2 cellular contexts compared by ENCODE assay signal in genomic region chr2:234592541-234592940, GRCh38.
TF ChIP-seq lines count a peak whose summit lies in the region.

No MANE protein-coding gene starts in this region.

TF ChIP-seq in IMR-90, 13 proteins besides CTCF, POLR2A, EP300 and RAD21:
- no peak for TF ChIP-seq RFX5 (IDR thresholded peaks at IDR 0.05; ENCODE audit: low read depth, low read length)
- no peak for TF ChIP-seq FOS (IDR thresholded peaks at IDR 0.05; ENCODE audit: low read depth, low read length)
- no peak for TF ChIP-seq SMC3 (IDR thresholded peaks at IDR 0.05; ENCODE audit: low read depth, low read length)
- no peak for TF ChIP-seq NFE2L2 (IDR thresholded peaks at IDR 0.05; ENCODE audit: low read depth, low read length)
- TF ChIP-seq RCOR1 (IDR thresholded peaks at IDR 0.05; ENCODE audit: insufficient replicate concordance, low read length), result no peak
- TF ChIP-seq MAZ (IDR thresholded peaks at IDR 0.05; ENCODE audit: borderline replicate concordance, low read depth, low read length), result no peak

TF ChIP-seq in H1, 55 proteins besides CTCF, POLR2A, EP300 and RAD21:
- TF ChIP-seq BRCA1 (IDR thresholded peaks at IDR 0.05; ENCODE audit: low read depth, low read length), result no peak
